Comparison of ENCODE assay signal across 33 cellular contexts in the genomic region with DNA sequence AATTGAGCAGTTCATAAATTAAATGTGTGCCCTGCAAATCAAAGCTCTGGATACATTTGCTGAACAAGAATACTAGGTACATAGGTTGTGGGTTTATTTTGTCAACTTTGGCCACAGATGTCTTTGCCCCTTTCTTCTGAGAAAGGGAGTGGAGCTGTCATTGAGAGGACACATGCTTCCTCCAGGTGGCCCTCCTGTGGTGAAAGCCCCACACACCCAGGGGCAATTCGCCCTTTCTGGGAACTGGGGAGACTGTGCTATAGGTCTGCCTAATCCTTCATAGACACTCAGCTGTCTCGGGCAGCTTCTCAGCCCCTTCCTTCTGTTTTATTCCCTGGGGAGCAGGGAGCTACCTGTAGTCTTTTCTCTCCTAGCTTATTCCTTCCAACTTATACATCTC.
"Had no signal": no experiment of that assay in that cellular context is flagged by ENCODE, and none has a peak within 500 bp of the region (broad histone marks: within the 10 kb centered on the region; RNA-seq: fewer than 3 reads in every experiment).

No MANE protein-coding gene starts in this region.

- H3K27me3 Mint-ChIP-seq: progenitor cell of endocrine pancreas; stimulated activated memory B cell treated with anti-CD40 and anti-IgM and Interleukin-4, amounts not matched to agents 10 μg/mL and 1 μg/mL and 100 μg/mL, for 72 hours; stimulated activated naive CD8-positive, alpha-beta T cell treated with anti-CD3 and anti-CD28 coated beads, Interleukin-15, amount 100 ng/mL, for 72 hours had no signal

- H2AFZ ChIP-seq: parathyroid adenoma had no signal

- H3K36me3 ChIP-seq: neutrophil, ovary, right lobe of liver, spleen, suprapubic skin, thoracic aorta, thyroid gland, tibial nerve, upper lobe of left lung had no signal

- H3K4me2 ChIP-seq: smooth muscle cell had no signal

- H3K27me3 ChIP-seq: neutrophil, ovary, right lobe of liver, spleen, suprapubic skin, thyroid gland, tibial nerve, upper lobe of left lung had no signal

- DNase-seq: naive thymus-derived CD4-positive, alpha-beta T cell; natural killer cell; nephron progenitor cell; nucleus accumbens; ovary; posterior cingulate gyrus; psoas muscle; right cardiac atrium; right lobe of liver; spleen; stimulated activated CD4-positive, alpha-beta T cell treated with anti-CD3 and anti-CD28 coated beads, Interleukin-12 subunit alpha, Interleukin-12 subunit beta, amount 100 ng/mL, for 4 hours; stimulated activated CD4-positive, alpha-beta T cell treated with anti-CD3 and anti-CD28 coated beads, Interleukin-1b, Interleukin-23, amount 100 ng/mL, for 48 hours; stimulated activated CD4-positive, alpha-beta T cell treated with anti-CD3 and anti-CD28 coated beads, Interleukin-4, amount 100 ng/mL, for 1 hour; stimulated activated CD4-positive, alpha-beta T cell treated with anti-CD3 and anti-CD28 coated beads, Interleukin-4, amount 100 ng/mL, for 4 hours; stimulated activated CD8-positive, alpha-beta memory T cell treated with anti-CD3 and anti-CD28 coated beads, Interleukin-4, amount 100 ng/mL, for 48 hours; stimulated activated naive CD4-positive, alpha-beta T cell; stimulated activated naive CD8-positive, alpha-beta T cell treated with anti-CD3 and anti-CD28 coated beads, Interleukin-15, amount 100 ng/mL, for 72 hours; stimulated activated naive CD8-positive, alpha-beta T cell treated with anti-CD3 and anti-CD28 coated beads, Interleukin-15, Interleukin-2, amounts not matched to agents 100 U/mL and 50 U/mL, for 24 hours; substantia nigra; thyroid gland; trophoblast cell; upper lobe of left lung had no signal

- FAIRE-seq: urothelium cell line had no signal

- H3K4me3 Mint-ChIP-seq: naive thymus-derived CD4-positive, alpha-beta T cell; natural killer cell; nephron progenitor cell; neural crest cell; stimulated activated memory B cell treated with anti-CD40 and anti-IgM and Interleukin-4, amounts not matched to agents 10 μg/mL and 1 μg/mL and 100 μg/mL, for 72 hours; stimulated activated naive CD8-positive, alpha-beta T cell treated with anti-CD3 and anti-CD28 coated beads, Interleukin-15, amount 100 ng/mL, for 72 hours had no signal

- ATAC-seq: naive thymus-derived CD4-positive, alpha-beta T cell; natural killer cell; psoas muscle; right cardiac atrium; right lobe of liver; stimulated activated memory B cell treated with anti-CD40 and anti-IgM and Interleukin-4, amounts not matched to agents 10 μg/mL and 1 μg/mL and 100 μg/mL, for 72 hours; stimulated activated naive CD8-positive, alpha-beta T cell treated with anti-CD3 and anti-CD28 coated beads, Interleukin-15, amount 100 ng/mL, for 72 hours; stimulated activated naive CD8-positive, alpha-beta T cell treated with anti-CD3 and anti-CD28 coated beads, Interleukin-15, Interleukin-2, amounts not matched to agents 100 U/mL and 50 U/mL, for 24 hours had no signal

- H3K27ac ChIP-seq: neutrophil, ovary, parathyroid adenoma, psoas muscle, right lobe of liver, skin epidermis, suprapubic skin, thoracic aorta, thyroid gland, tibial nerve, upper lobe of left lung had no signal

- H3K27ac Mint-ChIP-seq: naive thymus-derived CD4-positive, alpha-beta T cell; natural killer cell; nephron progenitor cell; progenitor cell of endocrine pancreas; stimulated activated memory B cell treated with anti-CD40 and anti-IgM and Interleukin-4, amounts not matched to agents 10 μg/mL and 1 μg/mL and 100 μg/mL, for 72 hours had no signal

- H3K4me1 ChIP-seq: parathyroid adenoma, psoas muscle, right lobe of liver, suprapubic skin, thyroid gland, tibial nerve, upper lobe of left lung had no signal

- H3K36me3 Mint-ChIP-seq: naive thymus-derived CD4-positive, alpha-beta T cell; natural killer cell; stimulated activated memory B cell treated with anti-CD40 and anti-IgM and Interleukin-4, amounts not matched to agents 10 μg/mL and 1 μg/mL and 100 μg/mL, for 72 hours had no signal

- H3K9ac ChIP-seq: parathyroid adenoma had no signal

- H3K79me2 ChIP-seq: parathyroid adenoma had no signal

- H3K4me3 ChIP-seq: ovary, psoas muscle, right lobe of liver, skin epidermis, smooth muscle cell, spleen, suprapubic skin, thoracic aorta, thyroid gland, tibial nerve, upper lobe of left lung had no signal

- H3K9me3 ChIP-seq: neutrophil, ovary, psoas muscle, right lobe of liver, spleen, suprapubic skin, thoracic aorta, thyroid gland, tibial nerve, upper lobe of left lung had no signal

- H3K4me1 Mint-ChIP-seq: naive thymus-derived CD4-positive, alpha-beta T cell; natural killer cell; nephron progenitor cell; neural crest cell; stimulated activated memory B cell treated with anti-CD40 and anti-IgM and Interleukin-4, amounts not matched to agents 10 μg/mL and 1 μg/mL and 100 μg/mL, for 72 hours; stimulated activated naive CD8-positive, alpha-beta T cell treated with anti-CD3 and anti-CD28 coated beads, Interleukin-15, amount 100 ng/mL, for 72 hours had no signal
